ENCODE assay signal across 14 cellular contexts in the genomic region with DNA sequence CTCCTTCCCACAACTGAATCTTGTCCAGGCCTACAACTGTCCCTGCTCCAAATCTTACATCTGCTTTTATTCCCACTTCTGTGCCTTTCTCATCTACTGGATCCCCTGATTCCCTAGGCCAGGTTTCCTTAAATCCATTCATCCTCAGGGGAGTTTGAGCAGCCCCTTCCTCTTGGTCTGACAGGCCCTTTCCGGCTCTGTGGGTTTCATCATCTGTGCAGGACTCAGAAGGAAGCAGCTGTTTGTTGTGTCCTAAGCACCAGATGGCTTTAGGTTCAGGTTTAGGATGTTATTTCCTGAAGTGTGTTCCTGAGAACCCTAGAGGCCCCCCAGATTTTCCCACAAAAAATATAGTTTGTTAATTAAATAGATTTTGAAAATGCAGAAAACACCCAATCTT. TPM values are rescaled to one million over a fixed set of nuclear protein-coding genes. Genes with fewer than 3 reads are reported as not detected.
DNase-seq lines count a peak whose midpoint lies in the region; ATAC-seq and TF ChIP-seq lines count a peak whose summit lies in the region.
"Had no signal": no experiment of that assay in that cellular context is flagged by ENCODE, and none has a peak within 500 bp of the region (broad histone marks: within the 10 kb centered on the region; RNA-seq: fewer than 3 reads in every experiment).

No MANE protein-coding gene starts in this region.

- no peak overlapping the region for H3K27ac Mint-ChIP-seq in activated naive CD4-positive, alpha-beta T cell treated with anti-CD3 and anti-CD28 coated beads, Interleukin-2, amount 50 U/mL, for 72 hours

- intact Hi-C loops in Right ventricle myocardium inferior (cut with DNase I) (loop anchor here (5.0 kb wide), 1 partner anchor 33 kb away; no protein-coding TSS in a partner anchor), right cardiac atrium (cut with DNase I) (no loop called here)

- H3K4me2 ChIP-seq in OCI-LY3 (ENCODE audit: low read length): peak overlapping the region; percentile 59

- no peaks in the 10 kb centered on the region for H3K79me2 ChIP-seq in OCI-LY3 (ENCODE audit: low read length)

- H3K9ac ChIP-seq in OCI-LY3 (ENCODE audit: low read length): 0 out of 2 replicates have a peak overlapping the region, but pooled peaks have one; percentile 1

- H3K27me3 ChIP-seq in cardiac muscle cell (no peaks in the 10 kb centered on the region), OCI-LY3 (ENCODE audit: low read depth, low read length) (no peaks in the 10 kb centered on the region), right cardiac atrium (ENCODE audit: control insufficient read depth, insufficient read depth) (no peaks in the 10 kb centered on the region)

- H2AFZ ChIP-seq in OCI-LY3 (ENCODE audit: low read depth, low read length): peak overlapping the region; percentile 23; the same call in 1 of the 2 replicates

- no peak for ATAC-seq in Right ventricle myocardium inferior
- ATAC-seq in right cardiac atrium: no peak
- ATAC-seq in GM18502 (IDR thresholded peaks at IDR 0.05; ENCODE audit: poor library complexity, unreplicated experiment): no peak
- ATAC-seq in activated naive CD4-positive, alpha-beta T cell treated with anti-CD3 and anti-CD28 coated beads, Interleukin-2, amount 50 U/mL, for 72 hours: no peak

- no peaks in the 10 kb centered on the region for H3K9me3 Mint-ChIP-seq in activated naive CD4-positive, alpha-beta T cell treated with anti-CD3 and anti-CD28 coated beads, Interleukin-2, amount 50 U/mL, for 72 hours

- H4K20me1 ChIP-seq in OCI-LY3 (ENCODE audit: insufficient read depth, low read length): no peaks in the 10 kb centered on the region

- H3K27ac ChIP-seq in cardiac muscle cell (peak overlapping the region; percentile 2), OCI-LY3 (ENCODE audit: low read length) (no peak overlapping the region; the same call in 1 of the 2 replicates), right cardiac atrium (ENCODE audit: low read length) (peak overlapping the region; percentile 74), substantia nigra (ENCODE audit: low read depth, low read length, poor library complexity, severe bottlenecking) (peak overlapping the region; percentile 44)

- 43% methylated on average over 1 of the region's 1 CpG for WGBS in right cardiac atrium

- DNase-seq in cardiac muscle cell (ENCODE audit: low read depth in 1 of 2, low spot score in 1 of 2) (peak in 1 of 2 donors; percentile 55), Right ventricle myocardium inferior (ENCODE audit: missing footprints) (no peak), right cardiac atrium (no peak), substantia nigra (lab: John Stamatoyannopoulos, UW) (no peak), T1000 (lab: John Stamatoyannopoulos, UW) (no peak)
- no peak for DNase-seq in activated naive CD4-positive, alpha-beta T cell treated with anti-CD3 and anti-CD28 coated beads, Interleukin-2, amount 50 U/mL, for 72 hours (ENCODE audit: low spot score in 2 of 2)
- DNase-seq: activated CD4-positive, CD25-positive, alpha-beta regulatory T cell treated with anti-CD3 and anti-CD28 coated beads, Interleukin-2, amount 50 U/mL, for 72 hours; DMS153; foreskin fibroblast; NCI-H1930; RPMI8226; small intestine had no signal

- H3K36me3 Mint-ChIP-seq in activated naive CD4-positive, alpha-beta T cell treated with anti-CD3 and anti-CD28 coated beads, Interleukin-2, amount 50 U/mL, for 72 hours: no peaks in the 10 kb centered on the region

- no peak overlapping the region for H3K4me3 ChIP-seq in cardiac muscle cell
- 0 out of 2 replicates have a peak overlapping the region, but pooled peaks have one; percentile 2 for H3K4me3 ChIP-seq in OCI-LY3 (ENCODE audit: low read length)
- no peak overlapping the region for H3K4me3 ChIP-seq in right cardiac atrium (ENCODE audit: low read length)

- TF ChIP-seq CTCF in cardiac muscle cell (IDR thresholded peaks at IDR 0.05; ENCODE audit: low read depth, low read length) (no peak), OCI-LY3 (IDR thresholded peaks at IDR 0.05; ENCODE audit: low read depth, low read length) (no peak)

- H3K9me3 ChIP-seq in cardiac muscle cell (ENCODE audit: low read depth): no peaks in the 10 kb centered on the region
- no peaks in the 10 kb centered on the region for H3K9me3 ChIP-seq in OCI-LY3 (ENCODE audit: insufficient read depth, low read length)
- no peaks in the 10 kb centered on the region for H3K9me3 ChIP-seq in right cardiac atrium (ENCODE audit: control insufficient read depth, low read length)

- H3K4me1 ChIP-seq in cardiac muscle cell (ENCODE audit: low read depth) (peaks cover 48% of the 10 kb centered on the region), OCI-LY3 (ENCODE audit: low read length) (peaks cover 27% of the 10 kb centered on the region), right cardiac atrium (ENCODE audit: control insufficient read depth, insufficient read depth, low read length) (peaks cover 14% of the 10 kb centered on the region)

- H3K36me3 ChIP-seq in cardiac muscle cell (no peaks in the 10 kb centered on the region), OCI-LY3 (replicated peaks; ENCODE audit: low read depth, low read length) (no peaks in the 10 kb centered on the region)

RNA-seq across cellular contexts. Expression of a gene that starts 21.1 kb away (rescaled TPM):
- 50.5 and 67.8 TPM in 2 replicates for total RNA-seq in cardiac muscle cell
- polyA plus RNA-seq in cardiac muscle cell: 52.5 and 58.0 TPM in 2 replicates
- 55.5 TPM for total RNA-seq in Right ventricle myocardium inferior
- total RNA-seq in right cardiac atrium: 10 to 100 TPM; 34.7 to 53.7 (median 44.0) TPM
- 61.0 TPM for polyA plus RNA-seq in right cardiac atrium
- not detected for total RNA-seq in activated naive CD4-positive, alpha-beta T cell treated with anti-CD3 and anti-CD28 coated beads, Interleukin-2, amount 50 U/mL, for 72 hours

Comparison
In these comparisons a context has a peak if more than half of its experiments do, and no peak if none do; other contexts are left out.
1. RNA of a gene that starts 21.1 kb away (total RNA-seq): 55.5 TPM in Right ventricle myocardium inferior (single experiment), 34.7 to 53.7 TPM in right cardiac atrium and 50.5 to 67.8 TPM in cardiac muscle cell; not detected in activated naive CD4-positive, alpha-beta T cell treated with anti-CD3 and anti-CD28 coated beads, Interleukin-2, amount 50 U/mL, for 72 hours; every median in the first group is over 10 times any median in the second.